In genomic region chr2:42053791-42054656, GRCh38 we compare ENCODE assay signal across 1 cellular context.
TF ChIP-seq lines count a peak whose summit lies in the region.

No MANE protein-coding gene starts in this region.

TF ChIP-seq in H1, 55 proteins besides CTCF, POLR2A, EP300 and RAD21:
- TF ChIP-seq CHD7 (IDR thresholded peaks at IDR 0.05; ENCODE audit: insufficient replicate concordance, low read length) (no peak), CHD1 (IDR thresholded peaks at IDR 0.05; ENCODE audit: low read depth, low read length) (no peak), BCL11A (IDR thresholded peaks at IDR 0.05; ENCODE audit: low read depth in 2 of 2, low read length in 2 of 2) (no peak), SIRT6 (IDR thresholded peaks at IDR 0.05; ENCODE audit: low read length) (no peak), JUND (IDR thresholded peaks at IDR 0.05; ENCODE audit: low read length) (no peak), SP1 (IDR thresholded peaks at IDR 0.05; ENCODE audit: low read depth, low read length) (no peak), BRCA1 (IDR thresholded peaks at IDR 0.05; ENCODE audit: low read depth, low read length) (no peak), HDAC2 (IDR thresholded peaks at IDR 0.05; ENCODE audit: borderline replicate concordance in 1 of 2, low read depth in 2 of 2, low read length in 2 of 2) (no peak), TAF7 (optimal IDR thresholded peaks at IDR 0.05; ENCODE audit: borderline replicate concordance, low read depth, low read length) (no peak), ZNF274 (IDR thresholded peaks at IDR 0.05; ENCODE audit: borderline replicate concordance, extremely low read depth, low read length) (no peak), SIN3A (conservative IDR thresholded peaks at IDR 0.05 in 1 of 2, IDR thresholded peaks at IDR 0.05 in 1 of 2; ENCODE audit: low read depth in 1 of 2, low read length in 2 of 2) (no peak), CTBP2 (IDR thresholded peaks at IDR 0.05; ENCODE audit: borderline replicate concordance, insufficient read depth, insufficient read length, low read length) (no peak), ATF2 (IDR thresholded peaks at IDR 0.05; ENCODE audit: low read length) (no peak), PHF8 (conservative IDR thresholded peaks at IDR 0.05; ENCODE audit: low read depth, low read length) (no peak), EZH2 (IDR thresholded peaks at IDR 0.05; ENCODE audit: low read depth, low read length, severe bottlenecking) (no peak), CEBPB (IDR thresholded peaks at IDR 0.05; ENCODE audit: low read depth, low read length) (no peak), KDM4A (IDR thresholded peaks at IDR 0.05; ENCODE audit: low read depth, low read length, severe bottlenecking) (no peak), GTF2F1 (IDR thresholded peaks at IDR 0.05; ENCODE audit: borderline replicate concordance, low read depth, low read length) (no peak), FOSL1 (IDR thresholded peaks at IDR 0.05; ENCODE audit: insufficient read depth, low read depth, low read length) (no peak)
- TF ChIP-seq, protein P1, sequence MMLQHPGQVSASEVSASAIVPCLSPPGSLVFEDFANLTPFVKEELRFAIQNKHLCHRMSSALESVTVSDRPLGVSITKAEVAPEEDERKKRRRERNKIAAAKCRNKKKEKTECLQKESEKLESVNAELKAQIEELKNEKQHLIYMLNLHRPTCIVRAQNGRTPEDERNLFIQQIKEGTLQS (IDR thresholded peaks at IDR 0.05; ENCODE audit: insufficient read depth, low read depth, low read length): no peak
